Comparison of ENCODE assay signal across 12 cellular contexts in genomic region chr11:40187092-40187403, GRCh38.
"Had no signal": no experiment of that assay in that cellular context is flagged by ENCODE, and none has a peak within 500 bp of the region (broad histone marks: within the 10 kb centered on the region; RNA-seq: fewer than 3 reads in every experiment).

No MANE protein-coding gene starts in this region.

- H3K4me3 ChIP-seq: ascending aorta, left lung, mucosa of descending colon had no signal

- H3K27me3 Mint-ChIP-seq: activated T-helper 17 cell treated with anti-CD3 and anti-CD28 coated beads, Interleukin-2, amount 50 U/mL, for 72 hours; naive thymus-derived CD4-positive, alpha-beta T cell; stimulated activated memory B cell treated with anti-CD40 and anti-IgM and Interleukin-4, amounts not matched to agents 10 μg/mL and 1 μg/mL and 100 μg/mL, for 72 hours had no signal

- H3K36me3 Mint-ChIP-seq: naive thymus-derived CD4-positive, alpha-beta T cell; stimulated activated memory B cell treated with anti-CD40 and anti-IgM and Interleukin-4, amounts not matched to agents 10 μg/mL and 1 μg/mL and 100 μg/mL, for 72 hours had no signal

- H3K4me1 ChIP-seq: ascending aorta, left lung had no signal

- H3K9me3 ChIP-seq: ascending aorta, left lung, mucosa of descending colon had no signal

- H3K27ac Mint-ChIP-seq: activated T-helper 17 cell treated with anti-CD3 and anti-CD28 coated beads, Interleukin-2, amount 50 U/mL, for 72 hours; naive thymus-derived CD4-positive, alpha-beta T cell; stimulated activated memory B cell treated with anti-CD40 and anti-IgM and Interleukin-4, amounts not matched to agents 10 μg/mL and 1 μg/mL and 100 μg/mL, for 72 hours had no signal

- H3K36me3 ChIP-seq: ascending aorta, left lung had no signal

- H3K9me3 Mint-ChIP-seq: stimulated activated memory B cell treated with anti-CD40 and anti-IgM and Interleukin-4, amounts not matched to agents 10 μg/mL and 1 μg/mL and 100 μg/mL, for 72 hours had no signal

- DNase-seq: activated CD4-positive, alpha-beta T cell treated with anti-CD3 and anti-CD28 coated beads, Interleukin-2, amount 50 U/mL, for 4 hours; activated CD4-positive, CD25-positive, alpha-beta regulatory T cell treated with anti-CD3 and anti-CD28 coated beads, Interleukin-2, amount 50 U/mL, for 72 hours; activated naive CD4-positive, alpha-beta T cell treated with Interleukin-2 at 50 U/mL for 16 hours; activated T-cell treated with anti-CD3 and anti-CD28 coated beads for 4 hours; left lung; naive thymus-derived CD4-positive, alpha-beta T cell; stimulated activated CD4-positive, alpha-beta T cell treated with anti-CD3 and anti-CD28 coated beads, Interleukin-2, amount 100 ng/mL, for 48 hours; trophoblast cell had no signal

- H3K27me3 ChIP-seq: ascending aorta, left lung had no signal

- H3K27ac ChIP-seq: ascending aorta, left lung had no signal

- H3K4me3 Mint-ChIP-seq: activated T-helper 17 cell treated with anti-CD3 and anti-CD28 coated beads, Interleukin-2, amount 50 U/mL, for 72 hours; naive thymus-derived CD4-positive, alpha-beta T cell; stimulated activated memory B cell treated with anti-CD40 and anti-IgM and Interleukin-4, amounts not matched to agents 10 μg/mL and 1 μg/mL and 100 μg/mL, for 72 hours had no signal

- H3K4me1 Mint-ChIP-seq: activated T-helper 17 cell treated with anti-CD3 and anti-CD28 coated beads, Interleukin-2, amount 50 U/mL, for 72 hours; stimulated activated memory B cell treated with anti-CD40 and anti-IgM and Interleukin-4, amounts not matched to agents 10 μg/mL and 1 μg/mL and 100 μg/mL, for 72 hours had no signal
